ENCODE assay signal across 17 cellular contexts in genomic region chr6:113651120-113651519, GRCh38.
DNase-seq lines count a peak whose midpoint lies in the region; ATAC-seq and TF ChIP-seq lines count a peak whose summit lies in the region.
"Had no signal": no experiment of that assay in that cellular context is flagged by ENCODE, and none has a peak within 500 bp of the region (broad histone marks: within the 10 kb centered on the region; RNA-seq: fewer than 3 reads in every experiment).

No MANE protein-coding gene starts in this region.

- no peak overlapping the region for H2BK5ac ChIP-seq in H9 (ENCODE audit: insufficient read length, low read length)

- H3K9me3 ChIP-seq in H9 (ENCODE audit: control insufficient read depth, low read depth, low read length) (no peaks in the 10 kb centered on the region), right cardiac atrium (ENCODE audit: control insufficient read depth, low read length) (no peaks in the 10 kb centered on the region)

- intact Hi-C loops in right cardiac atrium (cut with DNase I) = no loop called here

- no peaks in the 10 kb centered on the region for H4K20me1 ChIP-seq in H9 (ENCODE audit: control insufficient read depth, insufficient read depth, insufficient read length)

- H2BK12ac ChIP-seq in H9 (ENCODE audit: insufficient read length, low read depth, low read length) = no peak overlapping the region

- DNase-seq in H9 (no peak), amygdala (lab: John Stamatoyannopoulos, UW) (peak in 40 of 56 donors; percentile 7 to 77 (median 38)), right cardiac atrium (peak; percentile 47 to 78 (median 74)), HCEC 1CT (no peak), activated gamma-delta T cell treated with Interleukin-2 at 50 U/mL for 16 hours (no peak), activated T-cell treated with anti-CD3 and anti-CD28 coated beads for 4 hours (no peak), NCI-H2107 treated with DMSO at 0.1 percent for 48 hours (lab: John Stamatoyannopoulos, UW; ENCODE audit: unreplicated experiment) (no peak)
- DNase-seq: activated CD4-positive, CD25-positive, alpha-beta regulatory T cell; activated naive CD4-positive, alpha-beta T cell treated with anti-CD3 and anti-CD28 coated beads for 36 hours; CD8-positive, alpha-beta memory T cell; effector CD8-positive, alpha-beta T cell; NCI-H187; NCI-H524 treated with DMSO at 0.1 percent for 48 hours; PC-9; stimulated activated CD4-positive, alpha-beta T cell treated with anti-CD3 and anti-CD28 coated beads, Interleukin-12 subunit alpha, Interleukin-12 subunit beta, amount 100 ng/mL, for 4 hours had no signal

- H3K23ac ChIP-seq in H9 (ENCODE audit: insufficient read length, low read depth, low read length) = no peak overlapping the region

- no peaks in the 10 kb centered on the region for H3K36me3 Mint-ChIP-seq in H9 (ENCODE audit: insufficient read depth in 1 of 3, low read depth in 3 of 3)
- H3K36me3 Mint-ChIP-seq: brain; CD8-positive, alpha-beta memory T cell had no signal

- H3K4me3 ChIP-seq in right cardiac atrium (ENCODE audit: low read length) = no peak overlapping the region
- no peak overlapping the region for H3K4me3 ChIP-seq in skin epidermis
- H3K4me3 ChIP-seq: PC-9 had no signal

- no CpG with 5 or more reads among the region's 4 CpGs for WGBS in H9 (ENCODE audit: extremely low coverage, insufficient read length, low lambda C conversion rate)
- 41% methylated on average over 4 of the region's 4 CpGs for WGBS in right cardiac atrium

- no peak overlapping the region for H3K4me2 ChIP-seq in H9 (ENCODE audit: insufficient read depth, insufficient read length, low read length)
- H3K4me2 ChIP-seq: PC-9 had no signal

- H2BK20ac ChIP-seq in H9 (ENCODE audit: low read depth, low read length, poor library complexity, severe bottlenecking) = no peak overlapping the region

- H3K27ac ChIP-seq in H9 (ENCODE audit: insufficient read length, low read depth, low read length) = no peak overlapping the region
- no peak overlapping the region for H3K27ac ChIP-seq in right cardiac atrium (ENCODE audit: low read length)
- H3K27ac ChIP-seq in skin epidermis = peak overlapping the region in 13 of 21 experiments; percentile 1 to 80 (median 69)
- H3K27ac ChIP-seq: PC-9 had no signal

- H3K9me3 Mint-ChIP-seq in H9 = no peaks in the 10 kb centered on the region
- H3K9me3 Mint-ChIP-seq: activated naive CD4-positive, alpha-beta T cell treated with anti-CD3 and anti-CD28 coated beads for 36 hours; CD8-positive, alpha-beta memory T cell had no signal

- no peak overlapping the region for H4K91ac ChIP-seq in H9 (ENCODE audit: insufficient read length, low read depth, low read length)

- H2BK15ac ChIP-seq in H9 (ENCODE audit: low read depth, low read length) = no peak overlapping the region

- H3K9ac ChIP-seq in H9 (ENCODE audit: extremely low read depth, insufficient read length, low read length) = no peak overlapping the region

- H3K14ac ChIP-seq in H9 (ENCODE audit: insufficient read depth, low read length) = no peak overlapping the region

- H3K4ac ChIP-seq in H9 (ENCODE audit: low read depth, low read length) = no peak overlapping the region

- peak; percentile 72 to 82 for ATAC-seq in right cardiac atrium

- TF ChIP-seq CTCF in H9 (conservative IDR thresholded peaks at IDR 0.05) = no peak

- H3K4me1 ChIP-seq in H9 (ENCODE audit: insufficient read depth, low read length) (no peaks in the 10 kb centered on the region; the same call in 1 of the 2 replicates), right cardiac atrium (ENCODE audit: control insufficient read depth, insufficient read depth, low read length) (no peaks in the 10 kb centered on the region)

- H3K27me3 ChIP-seq in H9 (ENCODE audit: insufficient read depth, low read length) (no peaks in the 10 kb centered on the region), right cardiac atrium (ENCODE audit: control insufficient read depth, insufficient read depth) (no peaks in the 10 kb centered on the region)

- H3K79me1 ChIP-seq in H9 (ENCODE audit: insufficient read depth, low read depth, low read length, poor library complexity, severe bottlenecking) = no peaks in the 10 kb centered on the region

- no peaks in the 10 kb centered on the region for H3K79me2 ChIP-seq in H9 (ENCODE audit: insufficient read depth, low read length)

- no peak overlapping the region for H2AK5ac ChIP-seq in H9 (ENCODE audit: insufficient read length, low read length)

- H3K4me3 Mint-ChIP-seq in H9 = no peak overlapping the region
- H3K4me3 Mint-ChIP-seq: activated naive CD4-positive, alpha-beta T cell treated with anti-CD3 and anti-CD28 coated beads for 36 hours; brain had no signal

- no peak overlapping the region for H2AFZ ChIP-seq in H9 (ENCODE audit: low read length)
- H2AFZ ChIP-seq: PC-9 had no signal

- H3K56ac ChIP-seq in H9 (ENCODE audit: insufficient read length, low read depth, low read length) = peak overlapping the region; percentile 73

- H3K18ac ChIP-seq in H9 (ENCODE audit: insufficient read length, low read depth, low read length) = no peak overlapping the region

- no peaks in the 10 kb centered on the region; the same call in 1 of the 2 replicates for H3K27me3 Mint-ChIP-seq in H9 (ENCODE audit: low read depth)
- H3K27me3 Mint-ChIP-seq: brain had no signal

- H2BK120ac ChIP-seq in H9 (ENCODE audit: low read depth, low read length, poor library complexity, severe bottlenecking) = no peak overlapping the region

- H3K4me1 Mint-ChIP-seq in H9 = peaks cover 23 to 26% of the 10 kb centered on the region in 2 experiments
- H3K4me1 Mint-ChIP-seq: CD8-positive, alpha-beta memory T cell had no signal

- no peaks in the 10 kb centered on the region for H3K23me2 ChIP-seq in H9 (ENCODE audit: insufficient read length, low read depth, low read length, poor library complexity, severe bottlenecking)

- H3T11ph ChIP-seq in H9 (ENCODE audit: low read length) = no peak overlapping the region

- no peak overlapping the region for H4K8ac ChIP-seq in H9 (replicated peaks; ENCODE audit: insufficient read length, low read depth, low read length)

- H4K5ac ChIP-seq in H9 (ENCODE audit: insufficient read length, low read depth, low read length) = no peak overlapping the region

- no peak overlapping the region for H3K27ac Mint-ChIP-seq in H9
- H3K27ac Mint-ChIP-seq: activated naive CD4-positive, alpha-beta T cell treated with anti-CD3 and anti-CD28 coated beads for 36 hours; CD8-positive, alpha-beta memory T cell had no signal

Comparison
In these comparisons a context has a peak if more than half of its experiments do, and no peak if none do; other contexts are left out.
1. DNase-seq: peak in amygdala (40 of 56) and right cardiac atrium (3 of 3); none in H9 (single experiment), HCEC 1CT (single experiment), activated gamma-delta T cell treated with Interleukin-2 at 50 U/mL for 16 hours (single experiment), activated T-cell treated with anti-CD3 and anti-CD28 coated beads for 4 hours (single experiment) and NCI-H2107 treated with DMSO at 0.1 percent for 48 hours (single experiment).
2. H3K27ac ChIP-seq: peak in skin epidermis (13 of 21); none in H9 (single experiment) and right cardiac atrium (single experiment).